In the genomic region with DNA sequence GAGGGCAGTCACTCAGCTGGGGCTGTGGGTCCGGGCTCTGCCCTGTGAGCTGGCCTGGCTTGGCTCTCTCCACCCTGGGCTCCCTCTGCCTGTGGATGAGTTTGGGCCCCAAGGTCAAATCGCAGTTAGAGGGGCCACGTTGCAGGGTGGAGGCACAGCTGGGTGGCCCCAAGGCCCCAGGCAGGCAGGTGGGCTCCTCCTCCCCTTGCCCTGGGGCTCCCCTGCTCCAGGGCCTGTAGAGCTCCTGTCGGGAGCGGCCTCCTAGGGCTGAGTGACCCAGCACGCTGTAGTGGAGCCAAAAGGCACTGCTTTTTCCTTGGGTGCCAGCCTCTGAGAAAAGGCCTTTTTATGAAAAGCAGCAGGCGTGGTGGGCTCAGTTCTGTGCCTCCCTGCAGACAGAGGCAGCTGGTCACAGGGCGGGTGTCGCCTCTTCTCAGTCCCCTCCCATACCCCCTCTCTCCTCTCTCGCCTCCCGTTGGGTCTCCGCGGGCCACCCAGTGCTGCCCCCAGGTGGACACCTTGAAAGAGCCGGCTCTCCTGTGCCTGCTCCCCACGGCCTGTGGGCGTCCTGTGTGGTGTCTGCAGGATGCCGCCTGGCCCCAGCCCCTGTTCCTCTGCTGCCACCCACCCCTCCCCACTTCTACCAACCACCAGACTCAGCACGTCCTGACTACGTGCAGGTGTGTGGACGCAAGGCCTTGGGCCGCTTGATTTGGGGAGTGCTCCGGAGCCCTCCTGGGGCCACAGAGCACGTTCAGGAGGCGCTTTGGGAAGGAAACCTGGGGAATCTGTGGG, we compare ENCODE assay signal across 1 cellular context.
TF ChIP-seq lines count a peak whose summit lies in the region.

No MANE protein-coding gene starts in this region.

TF ChIP-seq in HepG2, 621 proteins besides CTCF, POLR2A, EP300 and RAD21 (continued from another document and continues in another):
- TF ChIP-seq, protein P1, sequence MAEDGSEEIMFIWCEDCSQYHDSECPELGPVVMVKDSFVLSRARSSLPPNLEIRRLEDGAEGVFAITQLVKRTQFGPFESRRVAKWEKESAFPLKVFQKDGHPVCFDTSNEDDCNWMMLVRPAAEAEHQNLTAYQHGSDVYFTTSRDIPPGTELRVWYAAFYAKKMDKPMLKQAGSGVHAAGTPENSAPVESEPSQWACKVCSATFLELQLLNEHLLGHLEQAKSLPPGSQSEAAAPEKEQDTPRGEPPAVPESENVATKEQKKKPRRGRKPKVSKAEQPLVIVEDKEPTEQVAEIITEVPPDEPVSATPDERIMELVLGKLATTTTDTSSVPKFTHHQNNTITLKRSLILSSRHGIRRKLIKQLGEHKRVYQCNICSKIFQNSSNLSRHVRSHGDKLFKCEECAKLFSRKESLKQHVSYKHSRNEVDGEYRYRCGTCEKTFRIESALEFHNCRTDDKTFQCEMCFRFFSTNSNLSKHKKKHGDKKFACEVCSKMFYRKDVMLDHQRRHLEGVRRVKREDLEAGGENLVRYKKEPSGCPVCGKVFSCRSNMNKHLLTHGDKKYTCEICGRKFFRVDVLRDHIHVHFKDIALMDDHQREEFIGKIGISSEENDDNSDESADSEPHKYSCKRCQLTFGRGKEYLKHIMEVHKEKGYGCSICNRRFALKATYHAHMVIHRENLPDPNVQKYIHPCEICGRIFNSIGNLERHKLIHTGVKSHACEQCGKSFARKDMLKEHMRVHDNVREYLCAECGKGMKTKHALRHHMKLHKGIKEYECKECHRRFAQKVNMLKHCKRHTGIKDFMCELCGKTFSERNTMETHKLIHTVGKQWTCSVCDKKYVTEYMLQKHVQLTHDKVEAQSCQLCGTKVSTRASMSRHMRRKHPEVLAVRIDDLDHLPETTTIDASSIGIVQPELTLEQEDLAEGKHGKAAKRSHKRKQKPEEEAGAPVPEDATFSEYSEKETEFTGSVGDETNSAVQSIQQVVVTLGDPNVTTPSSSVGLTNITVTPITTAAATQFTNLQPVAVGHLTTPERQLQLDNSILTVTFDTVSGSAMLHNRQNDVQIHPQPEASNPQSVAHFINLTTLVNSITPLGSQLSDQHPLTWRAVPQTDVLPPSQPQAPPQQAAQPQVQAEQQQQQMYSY (CRISPR knock-in tag; IDR thresholded peaks at IDR 0.05), result no peak
- TF ChIP-seq DPF2 (CRISPR knock-in tag; IDR thresholded peaks at IDR 0.05; ENCODE audit: borderline replicate concordance, low read depth) (no peak), HMGA1 (CRISPR knock-in tag; conservative IDR thresholded peaks at IDR 0.05) (no peak), LCORL (IDR thresholded peaks at IDR 0.05) (no peak), LCORL (CRISPR knock-in tag; IDR thresholded peaks at IDR 0.05) (peak; percentile 78), MAFF (IDR thresholded peaks at IDR 0.05; ENCODE audit: low read depth, low read length) (no peak), NFKBIZ (CRISPR knock-in tag; IDR thresholded peaks at IDR 0.05) (no peak), HOXA9 (CRISPR knock-in tag; IDR thresholded peaks at IDR 0.05; ENCODE audit: borderline replicate concordance) (no peak), ZNF547 (CRISPR knock-in tag; IDR thresholded peaks at IDR 0.05) (0 out of 2 replicates have a peak, but pooled peaks have one; percentile 23), ZNF33A (CRISPR knock-in tag; IDR thresholded peaks at IDR 0.05; ENCODE audit: borderline replicate concordance) (no peak; the same call in 1 of the 2 replicates), AKAP8 (CRISPR knock-in tag; IDR thresholded peaks at IDR 0.05) (no peak), SRF (IDR thresholded peaks at IDR 0.05; ENCODE audit: low read depth, low read length) (no peak), ZNF704 (CRISPR knock-in tag; IDR thresholded peaks at IDR 0.05; ENCODE audit: borderline replicate concordance) (no peak), JUNB (CRISPR knock-in tag; IDR thresholded peaks at IDR 0.05; ENCODE audit: borderline replicate concordance) (no peak), ZNF224 (CRISPR knock-in tag; IDR thresholded peaks at IDR 0.05) (no peak), ZNF580 (CRISPR knock-in tag; IDR thresholded peaks at IDR 0.05; ENCODE audit: borderline replicate concordance, low read depth) (0 out of 2 replicates have a peak, but pooled peaks have one; percentile 27), HIC2 (CRISPR knock-in tag; IDR thresholded peaks at IDR 0.05; ENCODE audit: low read depth) (peak; percentile 48; the same call in 1 of the 2 replicates), ZBTB8A (CRISPR knock-in tag; IDR thresholded peaks at IDR 0.05; ENCODE audit: borderline replicate concordance, low read depth) (no peak), HMGXB3 (CRISPR knock-in tag; IDR thresholded peaks at IDR 0.05; ENCODE audit: borderline replicate concordance) (no peak), NR2C2 (CRISPR knock-in tag; IDR thresholded peaks at IDR 0.05; ENCODE audit: borderline replicate concordance) (no peak), ZNF639 (CRISPR knock-in tag; conservative IDR thresholded peaks at IDR 0.05) (0 out of 2 replicates have a peak, but pooled peaks have one; percentile 22), ZNF746 (CRISPR knock-in tag; IDR thresholded peaks at IDR 0.05) (no peak), JUN (CRISPR knock-in tag; IDR thresholded peaks at IDR 0.05) (no peak; the same call in 1 of the 2 replicates), KDM1A (CRISPR knock-in tag; IDR thresholded peaks at IDR 0.05) (no peak), SATB2 (CRISPR knock-in tag; IDR thresholded peaks at IDR 0.05) (no peak), RXRB (CRISPR knock-in tag; IDR thresholded peaks at IDR 0.05; ENCODE audit: borderline replicate concordance) (peak; percentile 51; the same call in 1 of the 2 replicates)
- TF ChIP-seq, protein P2, sequence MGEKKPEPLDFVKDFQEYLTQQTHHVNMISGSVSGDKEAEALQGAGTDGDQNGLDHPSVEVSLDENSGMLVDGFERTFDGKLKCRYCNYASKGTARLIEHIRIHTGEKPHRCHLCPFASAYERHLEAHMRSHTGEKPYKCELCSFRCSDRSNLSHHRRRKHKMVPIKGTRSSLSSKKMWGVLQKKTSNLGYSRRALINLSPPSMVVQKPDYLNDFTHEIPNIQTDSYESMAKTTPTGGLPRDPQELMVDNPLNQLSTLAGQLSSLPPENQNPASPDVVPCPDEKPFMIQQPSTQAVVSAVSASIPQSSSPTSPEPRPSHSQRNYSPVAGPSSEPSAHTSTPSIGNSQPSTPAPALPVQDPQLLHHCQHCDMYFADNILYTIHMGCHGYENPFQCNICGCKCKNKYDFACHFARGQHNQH (CRISPR knock-in tag; IDR thresholded peaks at IDR 0.05), result no peak
- TF ChIP-seq, protein P3, sequence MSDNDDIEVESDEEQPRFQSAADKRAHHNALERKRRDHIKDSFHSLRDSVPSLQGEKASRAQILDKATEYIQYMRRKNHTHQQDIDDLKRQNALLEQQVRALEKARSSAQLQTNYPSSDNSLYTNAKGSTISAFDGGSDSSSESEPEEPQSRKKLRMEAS (IDR thresholded peaks at IDR 0.05), result 0 out of 2 replicates have a peak, but pooled peaks have one; percentile 35
- TF ChIP-seq, protein P4, sequence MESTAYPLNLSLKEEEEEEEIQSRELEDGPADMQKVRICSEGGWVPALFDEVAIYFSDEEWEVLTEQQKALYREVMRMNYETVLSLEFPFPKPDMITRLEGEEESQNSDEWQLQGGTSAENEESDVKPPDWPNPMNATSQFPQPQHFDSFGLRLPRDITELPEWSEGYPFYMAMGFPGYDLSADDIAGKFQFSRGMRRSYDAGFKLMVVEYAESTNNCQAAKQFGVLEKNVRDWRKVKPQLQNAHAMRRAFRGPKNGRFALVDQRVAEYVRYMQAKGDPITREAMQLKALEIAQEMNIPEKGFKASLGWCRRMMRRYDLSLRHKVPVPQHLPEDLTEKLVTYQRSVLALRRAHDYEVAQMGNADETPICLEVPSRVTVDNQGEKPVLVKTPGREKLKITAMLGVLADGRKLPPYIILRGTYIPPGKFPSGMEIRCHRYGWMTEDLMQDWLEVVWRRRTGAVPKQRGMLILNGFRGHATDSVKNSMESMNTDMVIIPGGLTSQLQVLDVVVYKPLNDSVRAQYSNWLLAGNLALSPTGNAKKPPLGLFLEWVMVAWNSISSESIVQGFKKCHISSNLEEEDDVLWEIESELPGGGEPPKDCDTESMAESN (CRISPR knock-in tag; conservative IDR thresholded peaks at IDR 0.05), result no peak
- TF ChIP-seq, protein P5, sequence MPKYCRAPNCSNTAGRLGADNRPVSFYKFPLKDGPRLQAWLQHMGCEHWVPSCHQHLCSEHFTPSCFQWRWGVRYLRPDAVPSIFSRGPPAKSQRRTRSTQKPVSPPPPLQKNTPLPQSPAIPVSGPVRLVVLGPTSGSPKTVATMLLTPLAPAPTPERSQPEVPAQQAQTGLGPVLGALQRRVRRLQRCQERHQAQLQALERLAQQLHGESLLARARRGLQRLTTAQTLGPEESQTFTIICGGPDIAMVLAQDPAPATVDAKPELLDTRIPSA (CRISPR knock-in tag; IDR thresholded peaks at IDR 0.05; ENCODE audit: borderline replicate concordance), result no peak
- TF ChIP-seq, protein P6, sequence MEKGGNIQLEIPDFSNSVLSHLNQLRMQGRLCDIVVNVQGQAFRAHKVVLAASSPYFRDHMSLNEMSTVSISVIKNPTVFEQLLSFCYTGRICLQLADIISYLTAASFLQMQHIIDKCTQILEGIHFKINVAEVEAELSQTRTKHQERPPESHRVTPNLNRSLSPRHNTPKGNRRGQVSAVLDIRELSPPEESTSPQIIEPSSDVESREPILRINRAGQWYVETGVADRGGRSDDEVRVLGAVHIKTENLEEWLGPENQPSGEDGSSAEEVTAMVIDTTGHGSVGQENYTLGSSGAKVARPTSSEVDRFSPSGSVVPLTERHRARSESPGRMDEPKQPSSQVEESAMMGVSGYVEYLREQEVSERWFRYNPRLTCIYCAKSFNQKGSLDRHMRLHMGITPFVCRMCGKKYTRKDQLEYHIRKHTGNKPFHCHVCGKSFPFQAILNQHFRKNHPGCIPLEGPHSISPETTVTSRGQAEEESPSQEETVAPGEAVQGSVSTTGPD (CRISPR knock-in tag; IDR thresholded peaks at IDR 0.05), result no peak
